ENCODE assay signal across 8 cellular contexts in the genomic region with DNA sequence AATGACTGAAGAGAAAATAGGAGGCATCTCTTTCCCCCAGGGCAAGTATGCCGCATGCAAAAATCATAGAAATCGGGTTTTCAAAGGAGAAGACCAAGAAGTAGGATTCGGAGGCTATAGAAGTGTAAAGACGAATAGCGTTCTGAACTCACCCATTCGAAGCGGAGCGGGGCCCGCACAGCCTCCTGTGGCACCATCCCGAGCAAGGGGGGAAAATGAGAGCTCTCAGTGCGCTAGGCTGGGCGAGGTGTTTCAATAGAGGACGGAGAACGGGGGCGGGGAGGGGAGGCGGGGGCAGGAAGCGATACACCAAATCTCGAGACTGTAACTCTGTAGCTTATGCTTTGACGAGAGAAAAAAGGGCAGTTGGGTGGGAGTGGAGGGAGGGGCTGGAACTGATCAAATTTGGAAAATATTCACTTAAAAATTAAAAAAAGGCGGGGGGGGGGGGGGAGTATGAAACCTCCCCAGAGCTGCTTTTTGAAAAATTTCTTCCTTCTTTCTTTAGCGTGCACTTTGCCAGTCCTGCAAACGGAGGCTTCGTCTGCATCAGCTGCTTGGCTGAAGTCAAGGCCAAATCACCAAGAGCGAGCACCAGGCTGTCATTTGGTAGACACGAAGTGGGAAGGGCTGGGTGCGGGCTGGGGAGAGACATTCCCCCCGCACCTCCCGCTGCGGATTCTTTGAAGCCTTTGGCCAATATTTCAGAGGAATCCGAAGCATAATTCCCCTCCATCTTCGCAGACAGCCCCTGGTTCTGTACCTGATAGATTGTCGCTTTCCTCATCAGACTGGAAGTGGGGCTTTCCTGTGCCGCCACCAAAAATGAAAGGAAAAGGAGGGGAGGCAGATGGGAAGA. TPM values are rescaled to one million over a fixed set of nuclear protein-coding genes. Genes with fewer than 3 reads are reported as not detected.
DNase-seq lines count a peak whose midpoint lies in the region; ATAC-seq and TF ChIP-seq lines count a peak whose summit lies in the region.

No MANE protein-coding gene starts in this region.

- H3K27ac ChIP-seq in endodermal cell (ENCODE audit: low read depth, low read length) (peak overlapping the region; percentile 72), upper lobe of right lung (peak overlapping the region; percentile 65)

- 13 to 18% methylated on average over 8 to 31 of the region's 33 CpGs for WGBS in endodermal cell (ENCODE audit: insufficient coverage in 1 of 2, insufficient read length in 1 of 2), 2 experiments

- H3K4me1 ChIP-seq in endodermal cell (ENCODE audit: control insufficient read depth, insufficient read depth, low read length): no peaks in the 10 kb centered on the region
- H3K4me1 ChIP-seq in upper lobe of right lung: no peaks in the 10 kb centered on the region

- peaks cover 61% of the 10 kb centered on the region for H3K27me3 ChIP-seq in endodermal cell (ENCODE audit: control insufficient read depth, insufficient read depth, low read length, poor library complexity, severe bottlenecking)
- peaks cover 15% of the 10 kb centered on the region for H3K27me3 ChIP-seq in upper lobe of right lung

- H3K27me3 Mint-ChIP-seq in activated T-cell treated with anti-CD3 and anti-CD28 coated beads, Interleukin-2, amount 50 U/mL, for 4 hours (ENCODE audit: low read depth): peaks cover 47% of the 10 kb centered on the region
- peaks cover 31% of the 10 kb centered on the region for H3K27me3 Mint-ChIP-seq in endodermal cell (ENCODE audit: insufficient read depth)
- no peaks in the 10 kb centered on the region for H3K27me3 Mint-ChIP-seq in mesothelial cell of epicardium (ENCODE audit: low read depth)

- no peaks in the 10 kb centered on the region for H3K9me3 Mint-ChIP-seq in activated T-cell treated with anti-CD3 and anti-CD28 coated beads, Interleukin-2, amount 50 U/mL, for 4 hours
- no peaks in the 10 kb centered on the region for H3K9me3 Mint-ChIP-seq in endodermal cell
- no peaks in the 10 kb centered on the region for H3K9me3 Mint-ChIP-seq in mesothelial cell of epicardium

- in situ Hi-C loops in GM13977 (cut with MboI; ENCODE audit: low pct_unique_long_range_greater_than_20kb, low sequenced_read_pairs, unreplicated experiment): no loop called here

- H3K4me3 ChIP-seq in endodermal cell (ENCODE audit: low read length) (peak overlapping the region; percentile 57), upper lobe of right lung (peak overlapping the region; percentile 47)

- H3K27ac Mint-ChIP-seq in endodermal cell: no peak overlapping the region
- H3K27ac Mint-ChIP-seq in mesothelial cell of epicardium: no peak overlapping the region

- H3K4me1 Mint-ChIP-seq in activated T-cell treated with anti-CD3 and anti-CD28 coated beads, Interleukin-2, amount 50 U/mL, for 4 hours (ENCODE audit: low read depth): peaks cover 7% of the 10 kb centered on the region
- H3K4me1 Mint-ChIP-seq in endodermal cell: peaks cover 23% of the 10 kb centered on the region
- peaks cover 28% of the 10 kb centered on the region for H3K4me1 Mint-ChIP-seq in mesothelial cell of epicardium

- H3K4me3 Mint-ChIP-seq in activated T-cell treated with anti-CD3 and anti-CD28 coated beads, Interleukin-2, amount 50 U/mL, for 4 hours: peak overlapping the region; percentile 7
- H3K4me3 Mint-ChIP-seq in endodermal cell (peak overlapping the region; percentile 47), mesothelial cell of epicardium (no peak overlapping the region)

- H3K9me3 ChIP-seq in endodermal cell (ENCODE audit: control insufficient read depth, low read length) (no peaks in the 10 kb centered on the region), upper lobe of right lung (no peaks in the 10 kb centered on the region)

- H3K36me3 Mint-ChIP-seq in activated T-cell treated with anti-CD3 and anti-CD28 coated beads, Interleukin-2, amount 50 U/mL, for 4 hours (ENCODE audit: insufficient read depth): no peaks in the 10 kb centered on the region
- no peaks in the 10 kb centered on the region for H3K36me3 Mint-ChIP-seq in endodermal cell (ENCODE audit: low read depth)
- H3K36me3 Mint-ChIP-seq in mesothelial cell of epicardium: no peaks in the 10 kb centered on the region

- ATAC-seq in activated T-cell treated with anti-CD3 and anti-CD28 coated beads, Interleukin-2, amount 50 U/mL, for 4 hours: no peak
- peak; percentile 56 for ATAC-seq in upper lobe of right lung

- intact Hi-C loops in upper lobe of right lung (cut with DNase I): no loop called here

- DNase-seq in activated T-cell treated with anti-CD3 and anti-CD28 coated beads, Interleukin-2, amount 50 U/mL, for 4 hours: no peak
- no peak for DNase-seq in activated T-cell treated with anti-CD3 and anti-CD28 coated beads, Interleukin-2, amount 50 U/mL, for 1 hour
- DNase-seq in endodermal cell (peak; percentile 75), mesothelial cell of epicardium (ENCODE audit: low spot score in 2 of 2, unreplicated experiment in 2 of 2) (peak; percentile 39 to 52), upper lobe of right lung (peak; percentile 65), NCI-H1436 (lab: John Stamatoyannopoulos, UW) (no peak), GM13977 (ENCODE audit: low spot score) (no peak)
- no peak for DNase-seq in stimulated activated CD4-positive, alpha-beta T cell treated with anti-CD3 and anti-CD28 coated beads, Interleukin-4, amount 100 ng/mL, for 1 hour

- H3K36me3 ChIP-seq in endodermal cell (ENCODE audit: control insufficient read depth, insufficient read depth, low read length) (no peaks in the 10 kb centered on the region), upper lobe of right lung (no peaks in the 10 kb centered on the region)

- TF ChIP-seq CTCF in endodermal cell (conservative IDR thresholded peaks at IDR 0.05) (no peak), mesothelial cell of epicardium (IDR thresholded peaks at IDR 0.05; ENCODE audit: unreplicated experiment) (no peak), upper lobe of right lung (IDR thresholded peaks at IDR 0.05) (no peak), GM13977 (IDR thresholded peaks at IDR 0.05; ENCODE audit: extremely low read depth, insufficient read depth, missing control alignments) (no peak)

- H3K9ac ChIP-seq in endodermal cell (ENCODE audit: extremely low read depth, low read length, poor library complexity, severe bottlenecking): no peak overlapping the region

RNA-seq across cellular contexts. Expression of a gene that starts 15.6 kb away (rescaled TPM):
- not detected for total RNA-seq in activated T-cell treated with anti-CD3 and anti-CD28 coated beads, Interleukin-2, amount 50 U/mL, for 4 hours
- total RNA-seq in endodermal cell (not detected), mesothelial cell of epicardium (1.0 to 1.4 TPM (median 1.2 TPM) in 3 replicates), upper lobe of right lung (not detected)
- polyA plus RNA-seq in endodermal cell (2013, experiment 1 of 2): not detected
- not detected for polyA plus RNA-seq in endodermal cell (2013, experiment 2 of 2)

Comparison
In these comparisons a context has a peak if more than half of its experiments do, and no peak if none do; other contexts are left out.
1. DNase-seq: peak in endodermal cell (single experiment), mesothelial cell of epicardium (2 of 2) and upper lobe of right lung (single experiment); none in activated T-cell treated with anti-CD3 and anti-CD28 coated beads, Interleukin-2, amount 50 U/mL, for 4 hours (single experiment), activated T-cell treated with anti-CD3 and anti-CD28 coated beads, Interleukin-2, amount 50 U/mL, for 1 hour (single experiment), NCI-H1436 (single experiment), stimulated activated CD4-positive, alpha-beta T cell treated with anti-CD3 and anti-CD28 coated beads, Interleukin-4, amount 100 ng/mL, for 1 hour (single experiment) and GM13977 (single experiment).